ENCODE assay signal across 10 cellular contexts in the genomic region with DNA sequence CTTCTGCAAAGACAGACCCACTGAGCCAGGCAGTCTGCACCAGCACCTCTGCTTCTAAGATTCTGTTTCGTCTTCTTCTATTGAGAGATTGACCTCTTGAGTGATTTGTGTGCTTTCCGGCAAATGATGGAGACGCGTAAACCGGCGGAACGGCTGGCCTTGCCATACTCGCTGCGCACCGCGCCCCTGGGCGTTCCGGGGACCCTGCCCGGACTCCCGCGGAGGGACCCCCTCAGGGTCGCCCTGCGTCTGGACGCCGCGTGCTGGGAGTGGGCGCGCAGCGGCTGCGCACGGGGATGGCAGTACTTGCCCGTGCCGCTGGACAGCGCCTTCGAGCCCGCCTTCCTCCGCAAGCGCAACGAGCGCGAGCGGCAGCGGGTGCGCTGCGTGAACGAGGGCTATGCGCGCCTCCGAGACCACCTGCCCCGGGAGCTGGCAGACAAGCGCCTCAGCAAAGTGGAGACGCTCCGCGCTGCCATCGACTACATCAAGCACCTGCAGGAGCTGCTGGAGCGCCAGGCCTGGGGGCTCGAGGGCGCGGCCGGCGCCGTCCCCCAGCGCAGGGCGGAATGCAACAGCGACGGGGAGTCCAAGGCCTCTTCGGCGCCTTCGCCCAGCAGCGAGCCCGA. TPM values are rescaled to one million over a fixed set of nuclear protein-coding genes. Genes with fewer than 3 reads are reported as not detected.
A peak's percentile ranks its signal among the peaks of the same experiment; 100 is the strongest.
DNase-seq lines count a peak whose midpoint lies in the region; ATAC-seq, FAIRE-seq and TF ChIP-seq lines count a peak whose summit lies in the region.
"Had no signal": no experiment of that assay in that cellular context is flagged by ENCODE, and none has a peak within 500 bp of the region (broad histone marks: within the 10 kb centered on the region; RNA-seq: fewer than 3 reads in every experiment).

No MANE protein-coding gene starts in this region.

- no peaks in the 10 kb centered on the region; the same call in 1 of the 2 replicates for H3K9me3 ChIP-seq in BE2C
- H3K9me3 ChIP-seq in HUES48 (ENCODE audit: control insufficient read depth, insufficient read depth, low read length) = no peaks in the 10 kb centered on the region

- DNase-seq in BE2C = peak; percentile 15
- DNase-seq in mesendoderm = peak; percentile 63
- DNase-seq in NCI-H1048 (lab: John Stamatoyannopoulos, UW) = no peak
- DNase-seq in RCC 7860 (ENCODE audit: low spot score) = no peak
- DNase-seq: DMS53 had no signal

- no peaks in the 10 kb centered on the region for H3K4me1 ChIP-seq in BE2C
- peaks cover 6% of the 10 kb centered on the region for H3K4me1 ChIP-seq in HUES48 (ENCODE audit: control insufficient read depth, insufficient read depth, low read length)
- H3K4me1 ChIP-seq in mesendoderm (ENCODE audit: control insufficient read depth, low read depth, low read length) = no peaks in the 10 kb centered on the region

- no peak overlapping the region for H4K5ac ChIP-seq in mesendoderm (ENCODE audit: low read length)

- no peak overlapping the region for H2BK15ac ChIP-seq in mesendoderm (replicated peaks; ENCODE audit: low read depth)

- no peak overlapping the region for H3K27ac Mint-ChIP-seq in brain

- no peaks in the 10 kb centered on the region for H3K79me1 ChIP-seq in mesendoderm (ENCODE audit: low read length)

- H3K4me2 ChIP-seq in mesendoderm (ENCODE audit: low read length) = peak overlapping the region; percentile 48

- H3K9ac ChIP-seq in HUES48 (ENCODE audit: low read depth, low read length) (no peak overlapping the region), mesendoderm (ENCODE audit: low read length) (no peak overlapping the region)

- FAIRE-seq in RCC 7860 (lab: Jason Lieb, UNC) = no peak
- FAIRE-seq: HTR-8/SVneo had no signal

- H3K27ac ChIP-seq in HUES48 (ENCODE audit: low read depth, low read length) (no peak overlapping the region), mesendoderm (ENCODE audit: low read depth, low read length) (no peak overlapping the region)

- H4K8ac ChIP-seq in mesendoderm (ENCODE audit: low read depth, low read length) = no peak overlapping the region

- no peak overlapping the region for H3K4me3 ChIP-seq in BE2C (ENCODE audit: low read depth, low read length)
- peak overlapping the region; percentile 67 for H3K4me3 ChIP-seq in HUES48 (ENCODE audit: low read depth, low read length)
- H3K4me3 ChIP-seq in mesendoderm (ENCODE audit: low read length) = no peak overlapping the region

- peak overlapping the region; percentile 15 for H3K56ac ChIP-seq in mesendoderm (ENCODE audit: low read length)

- H3K27me3 Mint-ChIP-seq in brain = peaks cover 85% of the 10 kb centered on the region

- H3K9me3 Mint-ChIP-seq in brain = peaks cover 0 to 3% (median 0%) of the 10 kb centered on the region in 5 experiments

- H3K18ac ChIP-seq in mesendoderm (ENCODE audit: low read length) = no peak overlapping the region

- no peak for ATAC-seq in GM19463 (IDR thresholded peaks at IDR 0.05; ENCODE audit: unreplicated experiment)
- no peak for ATAC-seq in GM21737 (IDR thresholded peaks at IDR 0.05; ENCODE audit: unreplicated experiment)

- no peaks in the 10 kb centered on the region for H3K79me2 ChIP-seq in mesendoderm (ENCODE audit: control insufficient read depth, insufficient read depth, low read length)

- no peak overlapping the region for H2AK5ac ChIP-seq in mesendoderm (ENCODE audit: low read length)

- no peak for TF ChIP-seq CTCF in BE2C (IDR thresholded peaks at IDR 0.05; ENCODE audit: low read depth, low read length)
- peak in 1 of 2 experiments; percentile 61 for TF ChIP-seq CTCF in brain (conservative IDR thresholded peaks at IDR 0.05)

- H3K36me3 ChIP-seq in BE2C (no peaks in the 10 kb centered on the region), HUES48 (ENCODE audit: control insufficient read depth, insufficient read depth, low read length) (no peaks in the 10 kb centered on the region), mesendoderm (ENCODE audit: control insufficient read depth, insufficient read depth, low read length) (no peaks in the 10 kb centered on the region)

- no peaks in the 10 kb centered on the region for H3K36me3 Mint-ChIP-seq in brain

- peak overlapping the region; percentile 56 to 83 (median 75) for H3K4me3 Mint-ChIP-seq in brain

- no peak overlapping the region for H2BK5ac ChIP-seq in mesendoderm (ENCODE audit: low read length)

- no peak overlapping the region for H3K4ac ChIP-seq in mesendoderm (ENCODE audit: low read depth, low read length)

- H3K4me1 Mint-ChIP-seq in brain = peaks cover 4% of the 10 kb centered on the region

- WGBS in mesendoderm (ENCODE audit: extremely low coverage, insufficient coverage, low lambda C conversion rate) = no CpG with 5 or more reads among the region's 66 CpGs

- H2BK120ac ChIP-seq in mesendoderm (ENCODE audit: low read depth, low read length) = no peak overlapping the region

- H3K23ac ChIP-seq in mesendoderm (ENCODE audit: low read length) = no peak overlapping the region

- peaks cover 72% of the 10 kb centered on the region for H3K27me3 ChIP-seq in BE2C
- H3K27me3 ChIP-seq in HUES48 (ENCODE audit: control insufficient read depth, insufficient read depth, low read length) = peaks cover 64% of the 10 kb centered on the region
- H3K27me3 ChIP-seq in mesendoderm (ENCODE audit: insufficient read depth, low read length, poor library complexity) = peaks cover 28% of the 10 kb centered on the region

RNA-seq across cellular contexts. Expression of gene ASCL4, which starts 0.7 kb away (rescaled TPM):
- not detected for polyA plus RNA-seq in BE2C (2012; ENCODE audit: insufficient read depth, insufficient read length, low read depth)
- polyA plus RNA-seq in brain (ENCODE audit: insufficient read depth, low read depth, low replicate concordance) = not detected
- not detected for polyA plus RNA-seq in mesendoderm (2013, experiment 1 of 2)
- not detected for polyA plus RNA-seq in mesendoderm (2013, experiment 2 of 2)

RNA-seq across cellular contexts. Expression of gene PRDM4, which starts 14.3 kb away (rescaled TPM):
- 37.0 TPM for polyA plus RNA-seq in BE2C (2012; ENCODE audit: insufficient read depth, insufficient read length, low read depth)
- 11.1 TPM for polyA plus RNA-seq in brain (ENCODE audit: insufficient read depth, low read depth, low replicate concordance)
- 12.1 TPM for polyA plus RNA-seq in mesendoderm (2013, experiment 1 of 2)
- polyA plus RNA-seq in mesendoderm (2013, experiment 2 of 2) = 11.8 TPM

Comparison
In these comparisons a context has a peak if more than half of its experiments do, and no peak if none do; other contexts are left out.
1. DNase-seq: peak in BE2C (single experiment) and mesendoderm (single experiment); none in NCI-H1048 (single experiment) and RCC 7860 (single experiment).